ENCODE assay signal across 1 cellular context in genomic region chr6:31736026-31736767, GRCh38.
TF ChIP-seq lines count a peak whose summit lies in the region.

Gene CLIC1 (minus strand): TSS chr6:31736530. CDS start chr6:31736300, 230 bp downstream.

TF ChIP-seq in WTC11, 78 proteins besides CTCF, POLR2A, EP300 and RAD21 (continued from another document):
- TF ChIP-seq MAX (CRISPR knock-in tag; IDR thresholded peaks at IDR 0.05) (no peak; the same call in none of the 2 replicates), ZNF219 (CRISPR knock-in tag; IDR thresholded peaks at IDR 0.05; ENCODE audit: borderline replicate concordance) (no peak), TEAD1 (CRISPR knock-in tag; IDR thresholded peaks at IDR 0.05) (no peak), MYBL2 (CRISPR knock-in tag; IDR thresholded peaks at IDR 0.05) (0 out of 2 replicates have a peak, but pooled peaks have one; percentile 33), E2F1 (CRISPR knock-in tag; IDR thresholded peaks at IDR 0.05) (no peak), GRHL2 (CRISPR knock-in tag; IDR thresholded peaks at IDR 0.05; ENCODE audit: insufficient replicate concordance, severe bottlenecking) (no peak), RELA (CRISPR knock-in tag; IDR thresholded peaks at IDR 0.05; ENCODE audit: borderline replicate concordance) (no peak), JUN (CRISPR knock-in tag; IDR thresholded peaks at IDR 0.05) (no peak), ZBTB21 (CRISPR knock-in tag; IDR thresholded peaks at IDR 0.05; ENCODE audit: borderline replicate concordance) (no peak), NR3C1 (CRISPR knock-in tag; conservative IDR thresholded peaks at IDR 0.05; ENCODE audit: low read depth) (no peak), NFE2L1 (CRISPR knock-in tag; IDR thresholded peaks at IDR 0.05) (peak; percentile 94), CREM (CRISPR knock-in tag; IDR thresholded peaks at IDR 0.05) (no peak), IRF2 (CRISPR knock-in tag; IDR thresholded peaks at IDR 0.05; ENCODE audit: borderline replicate concordance, low read depth) (no peak), GABPB1 (CRISPR knock-in tag; IDR thresholded peaks at IDR 0.05) (peak; percentile 71)
